Comparison of ENCODE assay signal across 8 cellular contexts in the genomic region with DNA sequence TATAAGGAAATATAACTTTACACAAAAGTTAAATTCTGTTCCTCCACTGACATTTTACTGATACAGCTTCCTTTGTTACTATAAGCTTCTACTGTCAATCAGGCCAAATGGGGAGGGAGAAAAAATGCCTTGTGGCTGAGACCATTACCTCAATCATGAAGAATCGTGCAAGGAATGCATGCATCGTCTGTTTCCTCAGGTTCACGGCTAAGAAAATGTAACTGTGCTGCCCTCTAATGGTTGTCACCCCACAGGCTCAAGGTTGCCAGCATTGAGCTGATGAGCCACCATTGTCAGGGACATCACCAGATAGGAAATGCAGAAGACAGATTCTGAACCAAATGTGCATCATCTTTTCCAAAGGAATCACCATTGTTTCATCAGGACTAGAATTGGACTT.
A peak's percentile ranks its signal among the peaks of the same experiment; 100 is the strongest.
DNase-seq lines count a peak whose midpoint lies in the region; ATAC-seq and TF ChIP-seq lines count a peak whose summit lies in the region.

No MANE protein-coding gene starts in this region.

- H3K4me2 ChIP-seq in PC-3 (ENCODE audit: low read length), result no peak overlapping the region

- peaks cover 3% of the 10 kb centered on the region for H3K4me1 Mint-ChIP-seq in progenitor cell of endocrine pancreas (ENCODE audit: low read depth)
- no peaks in the 10 kb centered on the region for H3K4me1 Mint-ChIP-seq in activated T-cell treated with anti-CD3 and anti-CD28 coated beads, Interleukin-2, amount 50 U/mL, for 24 hours (ENCODE audit: low read depth)

- no peaks in the 10 kb centered on the region for H3F3A ChIP-seq in PC-3 (ENCODE audit: low read length, unreplicated experiment)

- ATAC-seq in PC-3 (peak; percentile 91), GM18502 (IDR thresholded peaks at IDR 0.05; ENCODE audit: poor library complexity, unreplicated experiment) (no peak)

- intact Hi-C loops in PC-3 (cut with micrococcal nuclease), result loop anchor here (1.0 kb wide), 2 partner anchors 64 to 145 kb away; no protein-coding TSS in a partner anchor

- no peaks in the 10 kb centered on the region for H3K9me3 ChIP-seq in HEK293 (ENCODE audit: control insufficient read depth, insufficient read depth, low read depth, low read length)
- no peaks in the 10 kb centered on the region for H3K9me3 ChIP-seq in PC-3 (ENCODE audit: low read length)

- H3K27me3 Mint-ChIP-seq in progenitor cell of endocrine pancreas, result no peaks in the 10 kb centered on the region
- no peaks in the 10 kb centered on the region for H3K27me3 Mint-ChIP-seq in activated T-cell treated with anti-CD3 and anti-CD28 coated beads, Interleukin-2, amount 50 U/mL, for 24 hours

- POLR2A ChIA-PET in HEK293 (lab: Yijun Ruan, JAX) (interaction anchor here (0.6 to 1.6 kb wide), 2 partner anchors 144 to 458 kb away, joined by 3 to 8 read pairs; no protein-coding TSS in a partner anchor), PC-3 (lab: Charles Lee; ENCODE audit: unreplicated experiment) (no interaction called here)

- BruUV-seq in PC-3 (replicated peaks; lab: Mats Ljungman, UMichigan), result no TSS peak

- no peaks in the 10 kb centered on the region for H3K36me3 Mint-ChIP-seq in progenitor cell of endocrine pancreas (ENCODE audit: insufficient read depth)
- no peaks in the 10 kb centered on the region for H3K36me3 Mint-ChIP-seq in activated T-cell treated with anti-CD3 and anti-CD28 coated beads, Interleukin-2, amount 50 U/mL, for 24 hours (ENCODE audit: low read depth)

- H3K4me3 ChIP-seq in HEK293 (ENCODE audit: low read depth, low read length) (no peak overlapping the region), PC-3 (ENCODE audit: low read length) (no peak overlapping the region), fibroblast of mammary gland (ENCODE audit: control insufficient read depth, low read depth, low read length) (no peak overlapping the region)

- peak overlapping the region; percentile 14 for H3K27ac Mint-ChIP-seq in progenitor cell of endocrine pancreas
- no peak overlapping the region for H3K27ac Mint-ChIP-seq in activated T-cell treated with anti-CD3 and anti-CD28 coated beads, Interleukin-2, amount 50 U/mL, for 24 hours

- DNase-seq in AML-193 (lab: John Stamatoyannopoulos, UW) (peak; percentile 10 to 18), PC-3 (peak; percentile 77), fibroblast of mammary gland (ENCODE audit: low read depth) (peak; percentile 23), progenitor cell of endocrine pancreas (ENCODE audit: low spot score, unreplicated experiment) (peak; percentile 25), activated gamma-delta T cell treated with Interleukin-2 at 50 U/mL for 16 hours (no peak)
- no peak for DNase-seq in activated T-cell treated with anti-CD3 and anti-CD28 coated beads, Interleukin-2, amount 50 U/mL, for 24 hours

- no peaks in the 10 kb centered on the region for H3K9me2 ChIP-seq in PC-3 (replicated peaks; ENCODE audit: low read length)

- no peak overlapping the region for H3K4me3 Mint-ChIP-seq in progenitor cell of endocrine pancreas (ENCODE audit: low read depth)
- H3K4me3 Mint-ChIP-seq in activated T-cell treated with anti-CD3 and anti-CD28 coated beads, Interleukin-2, amount 50 U/mL, for 24 hours, result no peak overlapping the region

- no peaks in the 10 kb centered on the region for H4K20me1 ChIP-seq in PC-3 (ENCODE audit: low read length)

- no peak overlapping the region for H3K27ac ChIP-seq in HEK293 (ENCODE audit: extremely low read depth, low read depth, low read length)
- no peak overlapping the region for H3K27ac ChIP-seq in PC-3 (ENCODE audit: low read length)

- H3K4me1 ChIP-seq in HEK293 (ENCODE audit: control insufficient read depth, insufficient read depth, low read length) (no peaks in the 10 kb centered on the region), PC-3 (ENCODE audit: insufficient read depth, low read length) (no peaks in the 10 kb centered on the region)

- TF ChIP-seq CTCF in HEK293 (tag by site-specific recombination; IDR thresholded peaks at IDR 0.05), result no peak
- peak; percentile 84 for TF ChIP-seq CTCF in PC-3 (conservative IDR thresholded peaks at IDR 0.05; ENCODE audit: low read depth, low read length)
- TF ChIP-seq CTCF in fibroblast of mammary gland (conservative IDR thresholded peaks at IDR 0.05; ENCODE audit: control insufficient read depth, insufficient read depth, low read depth, low read length), result peak; percentile 49
- TF ChIP-seq CTCF in progenitor cell of endocrine pancreas (IDR thresholded peaks at IDR 0.05; ENCODE audit: unreplicated experiment), result peak; percentile 72

- H3K36me3 ChIP-seq in HEK293 (ENCODE audit: control insufficient read depth in 2 of 2, insufficient read depth in 1 of 2, low read length in 2 of 2) (no peaks in the 10 kb centered on the region), PC-3 (ENCODE audit: low read depth, low read length) (no peaks in the 10 kb centered on the region)

- no peak overlapping the region for H3K9ac ChIP-seq in PC-3 (ENCODE audit: low read length)

- H3K27me3 ChIP-seq in PC-3 (ENCODE audit: low read length), result no peaks in the 10 kb centered on the region

- CTCF ChIA-PET in HEK293 (lab: Yijun Ruan, JAX) (interaction anchor here (0.6 to 6.5 kb wide), 56 partner anchors 9 to 744 kb away, joined by 3 to 89 read pairs (median 4); no protein-coding TSS in a partner anchor), PC-3 (lab: Charles Lee) (interaction anchor here (0.5 to 1.8 kb wide), 8 partner anchors 64 to 930 kb away, joined by 3 to 17 read pairs (median 4); no protein-coding TSS in a partner anchor)

- no peak overlapping the region for H2AFZ ChIP-seq in PC-3 (ENCODE audit: low read length)

- H3K9me3 Mint-ChIP-seq in progenitor cell of endocrine pancreas (ENCODE audit: low read depth), result no peaks in the 10 kb centered on the region
- H3K9me3 Mint-ChIP-seq in activated T-cell treated with anti-CD3 and anti-CD28 coated beads, Interleukin-2, amount 50 U/mL, for 24 hours, result peaks cover 18% of the 10 kb centered on the region

- no peaks in the 10 kb centered on the region for H3K79me2 ChIP-seq in PC-3 (ENCODE audit: low read length)

TF ChIP-seq in HEK293, 187 proteins besides CTCF, POLR2A, EP300 and RAD21:
- TF ChIP-seq ZNF221 (tag by site-specific recombination; IDR thresholded peaks at IDR 0.05; ENCODE audit: borderline replicate concordance) (no peak), ZNF654 (tag by site-specific recombination; IDR thresholded peaks at IDR 0.05; ENCODE audit: low read depth) (peak; percentile 73), IKZF3 (tag by site-specific recombination; IDR thresholded peaks at IDR 0.05) (no peak), ZNF37A (tag by site-specific recombination; IDR thresholded peaks at IDR 0.05) (no peak), SALL2 (tag by site-specific recombination; IDR thresholded peaks at IDR 0.05; ENCODE audit: borderline replicate concordance) (no peak)
- TF ChIP-seq, protein P1, sequence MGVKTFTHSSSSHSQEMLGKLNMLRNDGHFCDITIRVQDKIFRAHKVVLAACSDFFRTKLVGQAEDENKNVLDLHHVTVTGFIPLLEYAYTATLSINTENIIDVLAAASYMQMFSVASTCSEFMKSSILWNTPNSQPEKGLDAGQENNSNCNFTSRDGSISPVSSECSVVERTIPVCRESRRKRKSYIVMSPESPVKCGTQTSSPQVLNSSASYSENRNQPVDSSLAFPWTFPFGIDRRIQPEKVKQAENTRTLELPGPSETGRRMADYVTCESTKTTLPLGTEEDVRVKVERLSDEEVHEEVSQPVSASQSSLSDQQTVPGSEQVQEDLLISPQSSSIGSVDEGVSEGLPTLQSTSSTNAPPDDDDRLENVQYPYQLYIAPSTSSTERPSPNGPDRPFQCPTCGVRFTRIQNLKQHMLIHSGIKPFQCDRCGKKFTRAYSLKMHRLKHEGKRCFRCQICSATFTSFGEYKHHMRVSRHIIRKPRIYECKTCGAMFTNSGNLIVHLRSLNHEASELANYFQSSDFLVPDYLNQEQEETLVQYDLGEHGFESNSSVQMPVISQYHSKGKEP (tag by site-specific recombination; IDR thresholded peaks at IDR 0.05), result 0 out of 2 replicates have a peak, but pooled peaks have one; percentile 24

Comparison
In these comparisons a context has a peak if more than half of its experiments do, and no peak if none do; other contexts are left out.
1. DNase-seq: peak in AML-193 (2 of 2), PC-3 (single experiment), fibroblast of mammary gland (single experiment) and progenitor cell of endocrine pancreas (single experiment); none in activated T-cell treated with anti-CD3 and anti-CD28 coated beads, Interleukin-2, amount 50 U/mL, for 24 hours (single experiment) and activated gamma-delta T cell treated with Interleukin-2 at 50 U/mL for 16 hours (single experiment).